ENCODE assay signal across 8 cellular contexts in genomic region chr7:23467731-23468720, GRCh38. TPM values are rescaled to one million over a fixed set of nuclear protein-coding genes. Genes with fewer than 3 reads are reported as not detected.
DNase-seq lines count a peak whose midpoint lies in the region; ATAC-seq and TF ChIP-seq lines count a peak whose summit lies in the region.

No MANE protein-coding gene starts in this region.

- no peaks in the 10 kb centered on the region for H3K27me3 ChIP-seq in iPS-18a (ENCODE audit: control insufficient read depth, insufficient read depth, low read length)
- peaks cover 100% of the 10 kb centered on the region for H3K27me3 ChIP-seq in suprapubic skin

- peaks cover 40% of the 10 kb centered on the region for H3K4me1 ChIP-seq in iPS-18a (ENCODE audit: control insufficient read depth, low read depth, low read length)
- peaks cover 40% of the 10 kb centered on the region for H3K4me1 ChIP-seq in suprapubic skin

- H3K9me3 ChIP-seq in iPS-18a (ENCODE audit: control insufficient read depth, low read depth, low read length) (no peaks in the 10 kb centered on the region), suprapubic skin (no peaks in the 10 kb centered on the region)

- ATAC-seq in GM19455 (IDR thresholded peaks at IDR 0.05; ENCODE audit: unreplicated experiment): no peak
- ATAC-seq in GM18873 (IDR thresholded peaks at IDR 0.05; ENCODE audit: low FRiP score, unreplicated experiment): no peak

- no peak for TF ChIP-seq POLR2A in suprapubic skin (IDR thresholded peaks at IDR 0.05)

- peak overlapping the region; percentile 88 for H3K9ac ChIP-seq in iPS-18a (ENCODE audit: low read length)

- peak; percentile 59 for DNase-seq in SIG-M5 treated with dmso at 0.1 percent for 504 hours (lab: John Stamatoyannopoulos, UW; ENCODE audit: unreplicated experiment)
- DNase-seq in SIG-M5 (lab: John Stamatoyannopoulos, UW): no peak
- peak; percentile 76 for DNase-seq in M059J (ENCODE audit: low read depth)
- DNase-seq in activated T-cell treated with anti-CD3 and anti-CD28 coated beads, Interleukin-2, amount 50 U/mL, for 48 hours: peak; percentile 45 to 53
- DNase-seq in suprapubic skin (ENCODE audit: low spot score in 2 of 2): no peak

- H3K4me3 ChIP-seq in iPS-18a (ENCODE audit: low read length) (peak overlapping the region; percentile 94), suprapubic skin (peak overlapping the region; percentile 50)

- 12% methylated on average over 55 of the region's 56 CpGs for WGBS in suprapubic skin

- TF ChIP-seq CTCF in suprapubic skin (IDR thresholded peaks at IDR 0.05): no peak

- H3K27ac ChIP-seq in iPS-18a (ENCODE audit: low read length) (peak overlapping the region; percentile 9), suprapubic skin (no peak overlapping the region)

- no peaks in the 10 kb centered on the region for H3K36me3 ChIP-seq in iPS-18a (ENCODE audit: control insufficient read depth, low read depth, low read length)
- H3K36me3 ChIP-seq in suprapubic skin: no peaks in the 10 kb centered on the region

- TF ChIP-seq EP300 in suprapubic skin (IDR thresholded peaks at IDR 0.05): no peak

RNA-seq across cellular contexts. Expression of gene IGF2BP3, which starts 2.3 kb away (rescaled TPM):
- 50.6 and 76.9 TPM in 2 replicates for total RNA-seq in M059J (2014; rRNA removed; shearing (Covaris generic))
- 1 to 10 TPM in 1 of 4 donors, under 1 TPM in 1, not detected in 2; 0.47 to 1.9 TPM for total RNA-seq in suprapubic skin

Comparison
In these comparisons a context has a peak if more than half of its experiments do, and no peak if none do; other contexts are left out.
1. DNase-seq: peak in SIG-M5 treated with dmso at 0.1 percent for 504 hours (single experiment), M059J (single experiment) and activated T-cell treated with anti-CD3 and anti-CD28 coated beads, Interleukin-2, amount 50 U/mL, for 48 hours (2 of 2); none in SIG-M5 (single experiment) and suprapubic skin (0 of 2).
2. RNA of gene IGF2BP3, which starts 2.3 kb away (total RNA-seq): 50.6 to 76.9 TPM in M059J; 0.47 to 1.9 TPM in suprapubic skin; every median in the first group is over 10 times any median in the second.